8 cellular contexts compared by ENCODE assay signal in genomic region chrX:39815621-39816020, GRCh38.
DNase-seq lines count a peak whose midpoint lies in the region; ATAC-seq, FAIRE-seq and TF ChIP-seq lines count a peak whose summit lies in the region.

No MANE protein-coding gene starts in this region.

- peak; percentile 95 for FAIRE-seq in GM12892 (lab: Jason Lieb, UNC)
- FAIRE-seq in H54 (lab: Jason Lieb, UNC), result no peak

- TF ChIP-seq POLR2A in GM12892 (IDR thresholded peaks at IDR 0.05; ENCODE audit: low read depth, low read length) (no peak), NB4 (IDR thresholded peaks at IDR 0.05; ENCODE audit: extremely low read depth, insufficient read length) (no peak), stomach (IDR thresholded peaks at IDR 0.05) (no peak), H54 (IDR thresholded peaks at IDR 0.05; ENCODE audit: low read depth, low read length) (no peak)

- TF ChIP-seq CTCF in NB4 (IDR thresholded peaks at IDR 0.05; ENCODE audit: low read depth, low read length) (no peak), stomach (IDR thresholded peaks at IDR 0.05) (no peak)

- peaks cover 0 to 27% (median 16%) of the 10 kb centered on the region in 4 donors for H3K4me1 ChIP-seq in stomach

- 73 to 91% (median 89%) methylated on average over 1 of the region's 1 CpG for WGBS in stomach, 5 donors

- no peak overlapping the region for H3K27ac ChIP-seq in stomach

- peaks cover 0 to 7% (median 0%) of the 10 kb centered on the region in 4 donors for H3K9me3 ChIP-seq in stomach

- H3K27me3 ChIP-seq in stomach, result peaks cover 0 to 13% (median 10%) of the 10 kb centered on the region in 3 donors

- ATAC-seq in GM21717 (IDR thresholded peaks at IDR 0.05; ENCODE audit: unreplicated experiment) (peak; percentile 73), HG02970 (IDR thresholded peaks at IDR 0.05; ENCODE audit: low FRiP score, unreplicated experiment) (no peak)

- H3K36me3 ChIP-seq in stomach, result no peaks in the 10 kb centered on the region

- intact Hi-C loops in stomach (cut with DNase I; ENCODE audit: low total_unique reads), result loop anchor here (10.0 kb wide), 1 partner anchor 61 kb away; no protein-coding TSS in a partner anchor

- no peak for DNase-seq in GM12892 (ENCODE audit: insufficient read length)
- DNase-seq in NB4 (ENCODE audit: low read depth), result peak; percentile 85
- peak; percentile 32 for DNase-seq in amniotic epithelial cell (ENCODE audit: low read depth)
- no peak for DNase-seq in stomach
- no peak for DNase-seq in NCI-H2081 (lab: John Stamatoyannopoulos, UW)
- no peak for DNase-seq in H54 (ENCODE audit: insufficient read length, low spot score)

- H3K4me3 ChIP-seq in NB4 (ENCODE audit: low read depth, low read length) (no peak overlapping the region), stomach (no peak overlapping the region)

- no peak for TF ChIP-seq EP300 in stomach (IDR thresholded peaks at IDR 0.05)

Comparison
In these comparisons a context has a peak if more than half of its experiments do, and no peak if none do; other contexts are left out.
1. DNase-seq: peak in NB4 (single experiment) and amniotic epithelial cell (single experiment); none in GM12892 (single experiment), stomach (single experiment), NCI-H2081 (0 of 2) and H54 (single experiment).